Comparison of ENCODE assay signal across 13 cellular contexts in genomic region chr21:28018213-28018612, GRCh38.
A peak's percentile ranks its signal among the peaks of the same experiment; 100 is the strongest.
DNase-seq lines count a peak whose midpoint lies in the region; ATAC-seq lines count a peak whose summit lies in the region.
"Had no signal": no experiment of that assay in that cellular context is flagged by ENCODE, and none has a peak within 500 bp of the region (broad histone marks: within the 10 kb centered on the region; RNA-seq: fewer than 3 reads in every experiment).

No MANE protein-coding gene starts in this region.

- ATAC-seq in stimulated activated naive CD8-positive, alpha-beta T cell treated with anti-CD3 and anti-CD28 coated beads, Interleukin-15, amount 100 ng/mL, for 72 hours, result peak; percentile 28
- ATAC-seq in stimulated activated naive CD8-positive, alpha-beta T cell treated with anti-CD3 and anti-CD28 coated beads, Interleukin-15, Interleukin-2, amounts not matched to agents 100 U/mL and 50 U/mL, for 24 hours, result no peak
- ATAC-seq in GM21360 (IDR thresholded peaks at IDR 0.05; ENCODE audit: unreplicated experiment), result no peak

- H3K9me3 ChIP-seq in neuronal stem cell (replicated peaks in 1 of 2; ENCODE audit: control insufficient read depth in 2 of 2, insufficient read depth in 1 of 2, low read depth in 1 of 2, low read length in 2 of 2), result no peaks in the 10 kb centered on the region
- H3K9me3 ChIP-seq: BLaER1 treated with 17β-estradiol and CSF1 and Interleukin-3, amounts not matched to agents 10 nM and 100 nM; HAP-1 had no signal

- no peak overlapping the region for H3K4me3 Mint-ChIP-seq in stimulated activated naive CD8-positive, alpha-beta T cell treated with anti-CD3 and anti-CD28 coated beads, Interleukin-15, amount 100 ng/mL, for 72 hours
- H3K4me3 Mint-ChIP-seq: CD4-positive, CD25-positive, alpha-beta regulatory T cell had no signal

- H3K27me3 ChIP-seq in neuronal stem cell (ENCODE audit: control insufficient read depth in 3 of 3, insufficient read depth in 3 of 3, low read depth in 1 of 3, low read length in 3 of 3), result no peaks in the 10 kb centered on the region
- H3K27me3 ChIP-seq: BLaER1 treated with 17β-estradiol and CSF1 and Interleukin-3, amounts not matched to agents 10 nM and 100 nM had no signal

- H3K36me3 ChIP-seq in neuronal stem cell (replicated peaks in 1 of 2; ENCODE audit: control insufficient read depth in 2 of 2, insufficient read depth in 2 of 2, low read length in 2 of 2), result no peaks in the 10 kb centered on the region
- H3K36me3 ChIP-seq: BLaER1 treated with 17β-estradiol and CSF1 and Interleukin-3, amounts not matched to agents 10 nM and 100 nM; HAP-1 had no signal

- no peaks in the 10 kb centered on the region for H3K4me1 ChIP-seq in neuronal stem cell (ENCODE audit: control insufficient read depth in 2 of 2, insufficient read depth in 1 of 2, low read depth in 1 of 2, low read length in 2 of 2)
- H3K4me1 ChIP-seq: BLaER1 treated with 17β-estradiol and CSF1 and Interleukin-3, amounts not matched to agents 10 nM and 100 nM; HAP-1 had no signal

- no peak overlapping the region for H2BK15ac ChIP-seq in neuronal stem cell (ENCODE audit: low read length)

- H4K8ac ChIP-seq in neuronal stem cell (ENCODE audit: low read depth, low read length), result no peak overlapping the region

- H3K18ac ChIP-seq in neuronal stem cell (ENCODE audit: low read length), result peak overlapping the region; percentile 42

- H2AK5ac ChIP-seq in neuronal stem cell (ENCODE audit: low read depth, low read length), result no peak overlapping the region

- no peaks in the 10 kb centered on the region for H3K79me1 ChIP-seq in neuronal stem cell (ENCODE audit: low read depth, low read length)

- no peak overlapping the region for H3K27ac Mint-ChIP-seq in stimulated activated naive CD8-positive, alpha-beta T cell treated with anti-CD3 and anti-CD28 coated beads, Interleukin-15, amount 100 ng/mL, for 72 hours
- H3K27ac Mint-ChIP-seq: CD4-positive, CD25-positive, alpha-beta regulatory T cell had no signal

- no peak overlapping the region for H3K27ac ChIP-seq in neuronal stem cell (replicated peaks; ENCODE audit: low read length)
- peak overlapping the region; percentile 90 for H3K27ac ChIP-seq in substantia nigra (ENCODE audit: low read depth, low read length, poor library complexity, severe bottlenecking)
- H3K27ac ChIP-seq: BLaER1 treated with 17β-estradiol and CSF1 and Interleukin-3, amounts not matched to agents 10 nM and 100 nM had no signal

- H3K27me3 Mint-ChIP-seq in stimulated activated naive CD8-positive, alpha-beta T cell treated with anti-CD3 and anti-CD28 coated beads, Interleukin-15, amount 100 ng/mL, for 72 hours, result no peaks in the 10 kb centered on the region
- H3K27me3 Mint-ChIP-seq: CD4-positive, CD25-positive, alpha-beta regulatory T cell had no signal

- H2BK5ac ChIP-seq in neuronal stem cell (ENCODE audit: low read length), result no peak overlapping the region

- no peaks in the 10 kb centered on the region for H3K4me1 Mint-ChIP-seq in stimulated activated naive CD8-positive, alpha-beta T cell treated with anti-CD3 and anti-CD28 coated beads, Interleukin-15, amount 100 ng/mL, for 72 hours
- H3K4me1 Mint-ChIP-seq: CD4-positive, CD25-positive, alpha-beta regulatory T cell had no signal

- H3K4me2 ChIP-seq in neuronal stem cell (ENCODE audit: insufficient read depth, low read length, poor library complexity, severe bottlenecking), result no peak overlapping the region

- no CpG with 5 or more reads among the region's 9 CpGs for WGBS in neuronal stem cell (ENCODE audit: extremely low coverage in 2 of 2, insufficient read length in 2 of 2, insufficient replicate concordance in 1 of 2), 2 donors

- no peak overlapping the region for H3K4me3 ChIP-seq in neuronal stem cell (ENCODE audit: low read length in 2 of 2)
- H3K4me3 ChIP-seq: BLaER1 treated with 17β-estradiol and CSF1 and Interleukin-3, amounts not matched to agents 10 nM and 100 nM; HAP-1 had no signal

- no peak overlapping the region for H4K91ac ChIP-seq in neuronal stem cell (ENCODE audit: low read depth, low read length, poor library complexity)

- H3K9ac ChIP-seq in neuronal stem cell (ENCODE audit: low read depth, low read length, poor library complexity), result no peak overlapping the region
- H3K9ac ChIP-seq: BLaER1 treated with 17β-estradiol and CSF1 and Interleukin-3, amounts not matched to agents 10 nM and 100 nM had no signal

- H2BK12ac ChIP-seq in neuronal stem cell (ENCODE audit: low read length), result no peak overlapping the region

- H3K4ac ChIP-seq in neuronal stem cell (ENCODE audit: low read length), result no peak overlapping the region

- H2BK120ac ChIP-seq in neuronal stem cell (ENCODE audit: low read depth, low read length), result no peak overlapping the region

- no peaks in the 10 kb centered on the region for H3K9me3 Mint-ChIP-seq in stimulated activated naive CD8-positive, alpha-beta T cell treated with anti-CD3 and anti-CD28 coated beads, Interleukin-15, amount 100 ng/mL, for 72 hours

- H2AFZ ChIP-seq in neuronal stem cell (ENCODE audit: low read length), result no peak overlapping the region

- DNase-seq in stimulated activated naive CD8-positive, alpha-beta T cell treated with anti-CD3 and anti-CD28 coated beads, Interleukin-15, amount 100 ng/mL, for 72 hours, result no peak
- no peak for DNase-seq in stimulated activated naive CD8-positive, alpha-beta T cell treated with anti-CD3 and anti-CD28 coated beads, Interleukin-15, Interleukin-2, amounts not matched to agents 100 U/mL and 50 U/mL, for 24 hours
- no peak for DNase-seq in neuronal stem cell (ENCODE audit: low spot score)
- DNase-seq in substantia nigra (lab: John Stamatoyannopoulos, UW), result peak in 1 of 49 donors; percentile 2
- DNase-seq in NCI-H2029 treated with DMSO at 0.1 percent for 48 hours (lab: John Stamatoyannopoulos, UW), result no peak
- DNase-seq in KG1 (lab: John Stamatoyannopoulos, UW), result no peak
- DNase-seq in stimulated activated CD4-positive, alpha-beta T cell treated with anti-CD3 and anti-CD28 coated beads, Interleukin-4, amount 100 ng/mL, for 24 hours, result no peak
- DNase-seq: ACHN; CD4-positive, CD25-positive, alpha-beta regulatory T cell; DMS53 had no signal

- H3K23ac ChIP-seq in neuronal stem cell (ENCODE audit: low read depth, low read length, poor library complexity), result peak overlapping the region; percentile 47

- H3K14ac ChIP-seq in neuronal stem cell (ENCODE audit: low read length), result peak overlapping the region; percentile 64
